In genomic region chr14:22533057-22533704, GRCh38 we compare ENCODE assay signal across 14 cellular contexts. TPM values are rescaled to one million over a fixed set of nuclear protein-coding genes. Genes with fewer than 3 reads are reported as not detected.
A peak's percentile ranks its signal among the peaks of the same experiment; 100 is the strongest.
DNase-seq lines count a peak whose midpoint lies in the region; ATAC-seq, FAIRE-seq and TF ChIP-seq lines count a peak whose summit lies in the region.
"Had no signal": no experiment of that assay in that cellular context is flagged by ENCODE, and none has a peak within 500 bp of the region (broad histone marks: within the 10 kb centered on the region; RNA-seq: fewer than 3 reads in every experiment).

No MANE protein-coding gene starts in this region.

- H3K36me3 Mint-ChIP-seq in activated CD8-positive, alpha-beta T cell treated with anti-CD3 and anti-CD28 coated beads, Interleukin-2, amount 10 ng/mL, durations not matched to agents 7 days and 5 days (ENCODE audit: low read depth): peaks cover 94% of the 10 kb centered on the region
- H3K36me3 Mint-ChIP-seq in naive thymus-derived CD8-positive, alpha-beta T cell: peaks cover 41 to 90% (median 74%) of the 10 kb centered on the region in 3 donors

- H3K79me2 ChIP-seq in SK-N-SH (ENCODE audit: insufficient read depth): no peaks in the 10 kb centered on the region

- no peaks in the 10 kb centered on the region for H3K9me3 ChIP-seq in SK-N-SH
- H3K9me3 ChIP-seq: esophagus muscularis mucosa had no signal

- H3K27ac ChIP-seq in SK-N-SH (ENCODE audit: low read depth in 2 of 2, low read length in 1 of 2): peak overlapping the region in 1 of 2 experiments; percentile 32; a peak in 2 of 4 replicates
- H3K27ac ChIP-seq: esophagus muscularis mucosa had no signal

- peaks cover 0 to 25% of the 10 kb centered on the region in 2 experiments; a peak in 3 of 4 replicates for H3K4me1 ChIP-seq in SK-N-SH (ENCODE audit: control insufficient read depth in 1 of 2, insufficient read depth in 2 of 2, low read depth in 1 of 2, low read length in 1 of 2)

- no peak for TF ChIP-seq EP300 in SK-N-SH (IDR thresholded peaks at IDR 0.05; ENCODE audit: borderline replicate concordance in 1 of 2, low read depth in 1 of 2, low read length in 1 of 2)

- no peak overlapping the region for H3K9ac ChIP-seq in SK-N-SH

- peak overlapping the region; percentile 16; the same call in 1 of the 2 replicates for H3K4me2 ChIP-seq in SK-N-SH

- no peak for DNase-seq in SK-N-SH
- DNase-seq in GM12892 (ENCODE audit: insufficient read length): no peak
- no peak for DNase-seq in activated CD8-positive, alpha-beta T cell treated with anti-CD3 and anti-CD28 coated beads, Interleukin-2, amount 10 ng/mL, durations not matched to agents 7 days and 5 days
- DNase-seq in naive thymus-derived CD8-positive, alpha-beta T cell: no peak
- no peak for DNase-seq in ureter (ENCODE audit: low spot score)
- DNase-seq in MV-4-11 (lab: John Stamatoyannopoulos, UW): no peak
- no peak for DNase-seq in SKM-1 (lab: John Stamatoyannopoulos, UW; ENCODE audit: unreplicated experiment)
- DNase-seq: 8988T, DMS79 treated with DMSO at 0.1 percent for 48 hours, hypothalamus, NCI-H1105 had no signal

- peaks cover 5% of the 10 kb centered on the region for H3F3A ChIP-seq in SK-N-SH (replicated peaks; ENCODE audit: insufficient read depth)

- POLR2A ChIA-PET in SK-N-SH (lab: Yijun Ruan, JAX): no interaction called here
- POLR2A ChIA-PET in activated CD8-positive, alpha-beta T cell treated with anti-CD3 and anti-CD28 coated beads, Interleukin-2, amount 10 ng/mL, durations not matched to agents 7 days and 5 days (lab: Charles Lee): interaction anchor here (1.3 to 20.6 kb wide), 8 partner anchors 7 to 707 kb away, joined by 4 to 904 read pairs (median 134); no protein-coding TSS in a partner anchor
- POLR2A ChIA-PET in naive thymus-derived CD8-positive, alpha-beta T cell (lab: Charles Lee): interaction anchor here (0.7 to 20.6 kb wide), 14 partner anchors 7 to 891 kb away, joined by 3 to 879 read pairs (median 6); partner anchors contain the start of gene DAD1

- peak; percentile 87 for TF ChIP-seq POLR2A in GM12892 (IDR thresholded peaks at IDR 0.05; ENCODE audit: low read depth, low read length)

- H3K36me3 ChIP-seq in SK-N-SH (replicated peaks in 1 of 2; ENCODE audit: control insufficient read depth in 1 of 2, insufficient read depth in 2 of 2, low read length in 1 of 2): no peaks in the 10 kb centered on the region
- H3K36me3 ChIP-seq: esophagus muscularis mucosa had no signal

- TF ChIP-seq RAD21 in SK-N-SH (IDR thresholded peaks at IDR 0.05; ENCODE audit: low read length): no peak

- no peaks in the 10 kb centered on the region for H3K9me3 Mint-ChIP-seq in activated CD8-positive, alpha-beta T cell treated with anti-CD3 and anti-CD28 coated beads, Interleukin-2, amount 10 ng/mL, durations not matched to agents 7 days and 5 days (ENCODE audit: insufficient read depth)
- no peaks in the 10 kb centered on the region for H3K9me3 Mint-ChIP-seq in naive thymus-derived CD8-positive, alpha-beta T cell

- 77% methylated on average over 2 of the region's 2 CpGs for WGBS in SK-N-SH (ENCODE audit: low lambda C conversion rate)

- H3K9me2 ChIP-seq in SK-N-SH: no peaks in the 10 kb centered on the region

- no peak for TF ChIP-seq CTCF in SK-N-SH (IDR thresholded peaks at IDR 0.05)

- no peaks in the 10 kb centered on the region for H3K27me3 Mint-ChIP-seq in activated CD8-positive, alpha-beta T cell treated with anti-CD3 and anti-CD28 coated beads, Interleukin-2, amount 10 ng/mL, durations not matched to agents 7 days and 5 days (ENCODE audit: low read depth)
- no peaks in the 10 kb centered on the region for H3K27me3 Mint-ChIP-seq in naive thymus-derived CD8-positive, alpha-beta T cell

- peaks cover 92% of the 10 kb centered on the region for H3K4me1 Mint-ChIP-seq in activated CD8-positive, alpha-beta T cell treated with anti-CD3 and anti-CD28 coated beads, Interleukin-2, amount 10 ng/mL, durations not matched to agents 7 days and 5 days (ENCODE audit: low read depth)
- H3K4me1 Mint-ChIP-seq in naive thymus-derived CD8-positive, alpha-beta T cell: peaks cover 49 to 93% (median 92%) of the 10 kb centered on the region in 4 donors

- H3K4me3 ChIP-seq in SK-N-SH (ENCODE audit: low read depth in 2 of 2, low read length in 1 of 2): no peak overlapping the region
- H3K4me3 ChIP-seq: esophagus muscularis mucosa had no signal

- ATAC-seq in SK-N-SH treated with all-trans-retinoic acid at 6 μM for 48 hours: no peak
- no peak for ATAC-seq in activated CD8-positive, alpha-beta T cell treated with anti-CD3 and anti-CD28 coated beads, Interleukin-2, amount 10 ng/mL, durations not matched to agents 7 days and 5 days
- no peak for ATAC-seq in naive thymus-derived CD8-positive, alpha-beta T cell
- ATAC-seq: left lobe of liver had no signal

- CTCF ChIA-PET in SK-N-SH (lab: Yijun Ruan, JAX): interaction anchor here (2.1 to 3.2 kb wide), 3 partner anchors 23 to 320 kb away, joined by 7 to 15 read pairs (median 12); no protein-coding TSS in a partner anchor
- CTCF ChIA-PET in activated CD8-positive, alpha-beta T cell treated with anti-CD3 and anti-CD28 coated beads, Interleukin-2, amount 10 ng/mL, durations not matched to agents 7 days and 5 days (lab: Charles Lee): interaction anchor here (0.8 to 6.3 kb wide), 17 partner anchors 8 to 619 kb away, joined by 3 to 52 read pairs (median 5); no protein-coding TSS in a partner anchor

- no peaks in the 10 kb centered on the region for H3K27me3 ChIP-seq in SK-N-SH (ENCODE audit: insufficient read depth)
- H3K27me3 ChIP-seq: esophagus muscularis mucosa had no signal

- H3K27ac Mint-ChIP-seq in activated CD8-positive, alpha-beta T cell treated with anti-CD3 and anti-CD28 coated beads, Interleukin-2, amount 10 ng/mL, durations not matched to agents 7 days and 5 days: peak overlapping the region; percentile 92
- peak overlapping the region; percentile 76 to 99 (median 96) for H3K27ac Mint-ChIP-seq in naive thymus-derived CD8-positive, alpha-beta T cell

- FAIRE-seq in GM12892 (lab: Jason Lieb, UNC): peak; percentile 83

- peak overlapping the region; percentile 76 for H3K4me3 Mint-ChIP-seq in activated CD8-positive, alpha-beta T cell treated with anti-CD3 and anti-CD28 coated beads, Interleukin-2, amount 10 ng/mL, durations not matched to agents 7 days and 5 days
- peak overlapping the region; percentile 75 to 91 (median 88) for H3K4me3 Mint-ChIP-seq in naive thymus-derived CD8-positive, alpha-beta T cell

- H2AFZ ChIP-seq in SK-N-SH (ENCODE audit: low read depth): no peak overlapping the region; the same call in 1 of the 2 replicates

- no peaks in the 10 kb centered on the region for H4K20me1 ChIP-seq in SK-N-SH (ENCODE audit: insufficient read depth)

TF ChIP-seq in SK-N-SH, 30 proteins besides CTCF, POLR2A, EP300 and RAD21 (continues in another document):
- TF ChIP-seq MEF2A (IDR thresholded peaks at IDR 0.05; ENCODE audit: borderline replicate concordance, low read depth) (no peak), USF1 (IDR thresholded peaks at IDR 0.05; ENCODE audit: borderline replicate concordance, low read depth) (no peak), GATA2 (CRISPR knock-in tag; IDR thresholded peaks at IDR 0.05) (no peak), TCF12 (IDR thresholded peaks at IDR 0.05) (no peak), FOSL2 (IDR thresholded peaks at IDR 0.05; ENCODE audit: borderline replicate concordance, low read depth) (no peak), RFX5 (IDR thresholded peaks at IDR 0.05; ENCODE audit: low read length) (no peak), RXRA (IDR thresholded peaks at IDR 0.05; ENCODE audit: borderline replicate concordance, low read depth) (no peak)

TF ChIP-seq in SK-N-SH treated with all-trans-retinoic acid at 6 μM for 48 hours, 23 proteins besides CTCF, POLR2A, EP300 and RAD21 (continues in another document):
- no peak for TF ChIP-seq ESRRG (CRISPR knock-in tag; IDR thresholded peaks at IDR 0.05)
- no peak for TF ChIP-seq PPARA (CRISPR knock-in tag; IDR thresholded peaks at IDR 0.05; ENCODE audit: borderline replicate concordance)
- no peak for TF ChIP-seq ISL1 (CRISPR knock-in tag; IDR thresholded peaks at IDR 0.05)
- no peak for TF ChIP-seq ZNF70 (CRISPR knock-in tag; IDR thresholded peaks at IDR 0.05)
- no peak for TF ChIP-seq ZFP3 (CRISPR knock-in tag; IDR thresholded peaks at IDR 0.05)
- no peak for TF ChIP-seq ZNF8 (CRISPR knock-in tag; IDR thresholded peaks at IDR 0.05)
- no peak for TF ChIP-seq ZNF565 (CRISPR knock-in tag; conservative IDR thresholded peaks at IDR 0.05; ENCODE audit: low read depth)
- TF ChIP-seq ZFP30 (CRISPR knock-in tag; IDR thresholded peaks at IDR 0.05): no peak
- TF ChIP-seq, protein P1, sequence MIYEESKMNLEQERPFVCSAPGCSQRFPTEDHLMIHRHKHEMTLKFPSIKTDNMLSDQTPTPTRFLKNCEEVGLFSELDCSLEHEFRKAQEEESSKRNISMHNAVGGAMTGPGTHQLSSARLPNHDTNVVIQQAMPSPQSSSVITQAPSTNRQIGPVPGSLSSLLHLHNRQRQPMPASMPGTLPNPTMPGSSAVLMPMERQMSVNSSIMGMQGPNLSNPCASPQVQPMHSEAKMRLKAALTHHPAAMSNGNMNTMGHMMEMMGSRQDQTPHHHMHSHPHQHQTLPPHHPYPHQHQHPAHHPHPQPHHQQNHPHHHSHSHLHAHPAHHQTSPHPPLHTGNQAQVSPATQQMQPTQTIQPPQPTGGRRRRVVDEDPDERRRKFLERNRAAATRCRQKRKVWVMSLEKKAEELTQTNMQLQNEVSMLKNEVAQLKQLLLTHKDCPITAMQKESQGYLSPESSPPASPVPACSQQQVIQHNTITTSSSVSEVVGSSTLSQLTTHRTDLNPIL (CRISPR knock-in tag; IDR thresholded peaks at IDR 0.05; ENCODE audit: low read depth): no peak

RNA-seq across cellular contexts. Expression of gene DAD1, which starts 55.8 kb away (rescaled TPM):
- polyA plus RNA-seq in SK-N-SH (2012; rRNA removed): 406 and 478 TPM in 2 replicates
- polyA plus RNA-seq in SK-N-SH (2012; cell fraction: cytosol; rRNA removed): 402 and 422 TPM in 2 replicates
- 149 and 190 TPM in 2 replicates for polyA plus RNA-seq in SK-N-SH (2012; cell fraction: nucleus; rRNA removed)
- polyA plus RNA-seq in GM12892 (2012; ENCODE audit: missing spikeins): 293 TPM
- total RNA-seq in activated CD8-positive, alpha-beta T cell treated with anti-CD3 and anti-CD28 coated beads, Interleukin-2, amount 10 ng/mL, durations not matched to agents 7 days and 5 days: 100 to 1,000 TPM; 130 to 147 TPM
- total RNA-seq in naive thymus-derived CD8-positive, alpha-beta T cell: 100 to 1,000 TPM; 120 to 122 TPM
- polyA plus RNA-seq in naive thymus-derived CD8-positive, alpha-beta T cell: 100 to 1,000 TPM; 610 to 660 (median 642) TPM
- total RNA-seq in ureter: 172 TPM
